ENCODE assay signal across 8 cellular contexts in the genomic region with DNA sequence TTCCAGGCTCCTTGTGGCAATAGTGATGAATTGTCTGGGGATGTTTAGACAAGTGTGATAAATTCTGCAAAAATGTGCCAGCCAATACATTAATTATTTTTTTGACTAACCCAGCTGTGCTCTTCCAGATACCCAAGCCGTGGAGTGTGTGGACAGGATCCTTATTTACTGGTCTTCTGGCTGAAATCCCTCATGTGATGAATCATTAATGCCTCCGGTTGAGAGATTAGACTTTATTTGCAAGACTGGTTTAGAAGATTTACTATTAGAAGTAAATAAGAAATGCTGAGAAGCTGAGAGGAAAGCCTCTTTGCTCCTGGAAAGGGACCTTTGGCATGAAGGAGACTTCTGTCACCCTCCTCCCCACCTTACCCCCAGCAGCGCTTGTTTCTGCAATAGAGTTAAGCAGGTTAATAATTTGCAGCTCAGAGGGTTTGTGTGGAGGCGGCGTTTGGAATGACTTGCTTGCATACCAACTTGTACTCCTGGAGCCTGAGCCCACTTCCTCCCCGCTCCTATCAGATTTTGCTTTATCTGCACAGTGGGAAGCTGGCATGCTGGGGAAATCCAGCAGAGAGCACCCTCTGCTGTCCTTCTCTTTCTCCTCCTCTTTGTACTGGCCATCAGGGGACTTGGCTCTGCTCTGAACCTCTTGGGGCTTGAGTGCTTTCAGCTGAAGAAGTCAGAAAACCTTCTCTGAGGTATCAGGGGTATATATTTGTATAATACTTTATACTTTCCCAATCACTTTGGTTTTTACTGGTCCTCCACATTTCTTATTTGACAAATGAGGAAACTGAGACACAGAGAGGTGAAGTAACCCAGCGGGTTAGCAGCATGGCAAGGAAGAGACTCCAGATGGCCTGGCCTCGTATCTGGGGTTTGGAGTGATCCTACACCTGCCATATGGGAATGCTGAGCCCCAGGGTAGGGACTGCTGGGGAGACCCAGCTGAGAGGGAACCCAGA. TPM values are rescaled to one million over a fixed set of nuclear protein-coding genes. Genes with fewer than 3 reads are reported as not detected.
DNase-seq lines count a peak whose midpoint lies in the region; ATAC-seq and TF ChIP-seq lines count a peak whose summit lies in the region.

No MANE protein-coding gene starts in this region.

- no peak overlapping the region for H2BK12ac ChIP-seq in H9 (ENCODE audit: insufficient read length, low read depth, low read length)

- no peak overlapping the region for H3K4me3 Mint-ChIP-seq in H9
- H3K4me3 Mint-ChIP-seq in neural crest cell = no peak overlapping the region

- ATAC-seq in HG02678 (IDR thresholded peaks at IDR 0.05; ENCODE audit: unreplicated experiment) (no peak), GM18870 (IDR thresholded peaks at IDR 0.05; ENCODE audit: unreplicated experiment) (no peak)

- H3K79me2 ChIP-seq in H9 (ENCODE audit: insufficient read depth, low read length) = no peaks in the 10 kb centered on the region

- H3K27me3 ChIP-seq in H9 (ENCODE audit: insufficient read depth, low read length) = no peaks in the 10 kb centered on the region
- peaks cover 0 to 29% (median 2%) of the 10 kb centered on the region in 4 donors for H3K27me3 ChIP-seq in esophagus muscularis mucosa

- H2BK20ac ChIP-seq in H9 (ENCODE audit: low read depth, low read length, poor library complexity, severe bottlenecking) = no peak overlapping the region

- no peak overlapping the region for H2AFZ ChIP-seq in H9 (ENCODE audit: low read length)

- H3K23ac ChIP-seq in H9 (ENCODE audit: insufficient read length, low read depth, low read length) = no peak overlapping the region

- H4K20me1 ChIP-seq in H9 (ENCODE audit: control insufficient read depth, insufficient read depth, insufficient read length) = no peaks in the 10 kb centered on the region

- no peak overlapping the region for H3K18ac ChIP-seq in H9 (ENCODE audit: insufficient read length, low read depth, low read length)

- WGBS in H9 (ENCODE audit: extremely low coverage, insufficient read length, low lambda C conversion rate) = no CpG with 5 or more reads among the region's 8 CpGs
- 30% methylated on average over 8 of the region's 8 CpGs for WGBS in esophagus muscularis mucosa

- no peak overlapping the region for H4K91ac ChIP-seq in H9 (ENCODE audit: insufficient read length, low read depth, low read length)

- no peak overlapping the region for H2BK5ac ChIP-seq in H9 (ENCODE audit: insufficient read length, low read length)

- H3K56ac ChIP-seq in H9 (ENCODE audit: insufficient read length, low read depth, low read length) = no peak overlapping the region

- H3K27ac Mint-ChIP-seq in H9 (peak overlapping the region in 1 of 3 experiments; percentile 56; a peak in 2 of 7 replicates), neural crest cell (ENCODE audit: unreplicated experiment) (no peak overlapping the region)

- no peak overlapping the region for H2BK120ac ChIP-seq in H9 (ENCODE audit: low read depth, low read length, poor library complexity, severe bottlenecking)

- no peaks in the 10 kb centered on the region for H3K9me3 ChIP-seq in H9 (ENCODE audit: control insufficient read depth, low read depth, low read length)
- no peaks in the 10 kb centered on the region for H3K9me3 ChIP-seq in esophagus muscularis mucosa

- H2AK5ac ChIP-seq in H9 (ENCODE audit: insufficient read length, low read length) = no peak overlapping the region

- peaks cover 26 to 32% of the 10 kb centered on the region in 2 experiments for H3K4me1 Mint-ChIP-seq in H9
- peaks cover 14% of the 10 kb centered on the region for H3K4me1 Mint-ChIP-seq in neural crest cell

- intact Hi-C loops in esophagus muscularis mucosa (cut with DNase I) = loop anchor here (2.0 kb wide), 1 partner anchor 205 kb away; no protein-coding TSS in a partner anchor

- H3T11ph ChIP-seq in H9 (ENCODE audit: low read length) = no peak overlapping the region

- H3K4me1 ChIP-seq in H9 (ENCODE audit: insufficient read depth, low read length) = no peaks in the 10 kb centered on the region
- H3K4me1 ChIP-seq in esophagus muscularis mucosa = peaks cover 6 to 11% (median 9%) of the 10 kb centered on the region in 4 donors

- no peaks in the 10 kb centered on the region for H3K23me2 ChIP-seq in H9 (ENCODE audit: insufficient read length, low read depth, low read length, poor library complexity, severe bottlenecking)

- no peak for TF ChIP-seq POLR2A in esophagus muscularis mucosa (IDR thresholded peaks at IDR 0.05; ENCODE audit: low read depth)

- TF ChIP-seq CTCF in H9 (conservative IDR thresholded peaks at IDR 0.05) = peak; percentile 43; the same call in 2 of the 3 replicates
- TF ChIP-seq CTCF in esophagus muscularis mucosa (IDR thresholded peaks at IDR 0.05) = peak; percentile 41 to 53 (median 51)
- peak; percentile 57 for TF ChIP-seq CTCF in neural crest cell (conservative IDR thresholded peaks at IDR 0.05)

- no peaks in the 10 kb centered on the region for H3K79me1 ChIP-seq in H9 (ENCODE audit: insufficient read depth, low read depth, low read length, poor library complexity, severe bottlenecking)

- H3K9ac ChIP-seq in H9 (ENCODE audit: extremely low read depth, insufficient read length, low read length) = no peak overlapping the region

- H2BK15ac ChIP-seq in H9 (ENCODE audit: low read depth, low read length) = no peak overlapping the region

- no peak overlapping the region for H3K4ac ChIP-seq in H9 (ENCODE audit: low read depth, low read length)

- H3K36me3 Mint-ChIP-seq in H9 (ENCODE audit: insufficient read depth in 1 of 3, low read depth in 3 of 3) (no peaks in the 10 kb centered on the region), neural crest cell (ENCODE audit: low read depth) (no peaks in the 10 kb centered on the region)

- H3K14ac ChIP-seq in H9 (ENCODE audit: insufficient read depth, low read length) = no peak overlapping the region

- peak; percentile 89 for DNase-seq in Ammon's horn (ENCODE audit: low spot score)
- DNase-seq in H9 = peak; percentile 58
- DNase-seq in RPMI7951 (ENCODE audit: low read depth) = peak; percentile 82
- no peak for DNase-seq in esophagus muscularis mucosa (ENCODE audit: extremely low spot score)
- DNase-seq in neural crest cell (ENCODE audit: low read depth, low spot score) = no peak
- DNase-seq in T-helper 1 cell = no peak

- no peaks in the 10 kb centered on the region for H3K36me3 ChIP-seq in esophagus muscularis mucosa

- H4K8ac ChIP-seq in H9 (replicated peaks; ENCODE audit: insufficient read length, low read depth, low read length) = no peak overlapping the region

- no peak for TF ChIP-seq EP300 in esophagus muscularis mucosa (IDR thresholded peaks at IDR 0.05)

- H3K4me3 ChIP-seq in esophagus muscularis mucosa = no peak overlapping the region

- H3K9me3 Mint-ChIP-seq in H9 (no peaks in the 10 kb centered on the region), neural crest cell (no peaks in the 10 kb centered on the region)

- H4K5ac ChIP-seq in H9 (ENCODE audit: insufficient read length, low read depth, low read length) = no peak overlapping the region

- H3K27me3 Mint-ChIP-seq in H9 (ENCODE audit: low read depth) (no peaks in the 10 kb centered on the region; the same call in 1 of the 2 replicates), neural crest cell (ENCODE audit: low read depth) (no peaks in the 10 kb centered on the region)

- no peak overlapping the region for H3K4me2 ChIP-seq in H9 (ENCODE audit: insufficient read depth, insufficient read length, low read length)

- H3K27ac ChIP-seq in H9 (ENCODE audit: insufficient read length, low read depth, low read length) = no peak overlapping the region
- no peak overlapping the region for H3K27ac ChIP-seq in esophagus muscularis mucosa (replicated peaks in 1 of 4)

RNA-seq across cellular contexts. Expression of a gene that starts 16.3 kb away (rescaled TPM):
- 0.15 and 0.17 TPM in 2 replicates for total RNA-seq in H9 (2021)
- total RNA-seq in RPMI7951 (2014; rRNA removed; shearing (Covaris generic)) = under 0.01 and 0.29 TPM in 2 replicates
- total RNA-seq in esophagus muscularis mucosa = under 1 TPM in 1 of 4 donors, not detected in 3; 0.17 TPM
- not detected in 2 replicates for total RNA-seq in neural crest cell

Comparison
In these comparisons a context has a peak if more than half of its experiments do, and no peak if none do; other contexts are left out.
1. DNase-seq: peak in Ammon's horn (single experiment), H9 (single experiment) and RPMI7951 (single experiment); none in esophagus muscularis mucosa (single experiment), neural crest cell (single experiment) and T-helper 1 cell (0 of 5).
2. Peak in every context shown above with its lines, with median percentiles within 50 percentile points of each other: CTCF ChIP-seq.